ENCODE assay signal across 30 cellular contexts in the genomic region with DNA sequence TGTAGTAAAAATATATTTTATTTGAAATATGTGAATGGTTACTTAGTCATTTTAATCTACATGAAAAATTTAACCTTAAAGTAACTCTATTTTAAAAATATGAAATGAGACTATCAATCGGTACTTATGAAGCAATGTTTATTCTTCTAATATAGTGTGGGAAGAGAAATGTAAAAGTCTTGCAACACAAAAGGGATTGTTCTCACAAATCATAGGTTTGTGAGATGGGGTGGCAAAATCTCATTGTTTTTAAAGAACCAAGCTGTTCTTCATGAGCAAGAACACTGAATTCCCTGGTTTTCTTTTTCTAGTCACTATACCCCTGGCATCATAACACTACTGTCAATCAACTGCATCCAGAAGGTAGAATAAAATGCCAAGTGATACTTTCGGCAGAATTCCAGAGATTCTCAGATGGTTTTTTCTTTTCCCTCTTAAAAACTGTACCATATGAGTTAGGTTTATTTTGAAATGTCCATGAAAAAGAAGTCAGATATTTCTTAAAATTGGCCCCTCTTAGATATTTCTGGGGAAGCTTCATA. TPM values are rescaled to one million over a fixed set of nuclear protein-coding genes. Genes with fewer than 3 reads are reported as not detected.
"Had no signal": no experiment of that assay in that cellular context is flagged by ENCODE, and none has a peak within 500 bp of the region (broad histone marks: within the 10 kb centered on the region; RNA-seq: fewer than 3 reads in every experiment).

No MANE protein-coding gene starts in this region.

- FAIRE-seq: astrocyte had no signal

- H3K9me3 ChIP-seq: colonic mucosa had no signal

- H3K27ac ChIP-seq: brain microvascular endothelial cell, colonic mucosa, foreskin keratinocyte had no signal

- ATAC-seq: activated CD4-positive, alpha-beta T cell treated with anti-CD3 and anti-CD28 coated beads for 36 hours; activated CD8-positive, alpha-beta memory T cell treated with anti-CD3 and anti-CD28 coated beads, Interleukin-2, amount 10 ng/mL, durations not matched to agents 7 days and 5 days; activated CD8-positive, alpha-beta T cell treated with anti-CD3 and anti-CD28 coated beads, Interleukin-2, amount 10 ng/mL, durations not matched to agents 7 days and 5 days; activated naive CD4-positive, alpha-beta T cell treated with anti-CD3 and anti-CD28 coated beads, Interleukin-2, amount 50 U/mL, for 72 hours; esophagus mucosa; foreskin keratinocyte had no signal

- H3K4me1 ChIP-seq: colonic mucosa, foreskin keratinocyte had no signal

- DNase-seq: activated CD4-positive, alpha-beta memory T cell treated with anti-CD3 and anti-CD28 coated beads for 36 hours; activated CD4-positive, alpha-beta T cell treated with anti-CD3 and anti-CD28 coated beads for 36 hours; activated CD4-positive, alpha-beta T cell treated with anti-CD3 and anti-CD28 coated beads, Interleukin-2, amount 10 ng/mL, durations not matched to agents 24 days and 14 days; activated CD4-positive, CD25-positive, alpha-beta regulatory T cell; activated CD4-positive, CD25-positive, alpha-beta regulatory T cell treated with anti-CD3 and anti-CD28 coated beads, Interleukin-2, amount 50 U/mL, for 72 hours; activated CD8-positive, alpha-beta memory T cell treated with anti-CD3 and anti-CD28 coated beads, Interleukin-2, amount 10 ng/mL, durations not matched to agents 7 days and 5 days; activated CD8-positive, alpha-beta memory T cell treated with anti-CD3 and anti-CD28 coated beads, Interleukin-2, amount 50 U/mL, for 4 hours; activated CD8-positive, alpha-beta T cell treated with anti-CD3 and anti-CD28 coated beads, Interleukin-2, amount 10 ng/mL, durations not matched to agents 7 days and 5 days; activated effector memory CD4-positive, alpha-beta T cell treated with anti-CD3 and anti-CD28 coated beads, Interleukin-2, amount 50 U/mL, for 16 hours; activated naive CD4-positive, alpha-beta T cell treated with anti-CD3 and anti-CD28 coated beads, Interleukin-2, amount 10 ng/mL, durations not matched to agents 7 days and 5 days; activated naive CD8-positive, alpha-beta T cell treated with anti-CD3 and anti-CD28 coated beads, Interleukin-2, amount 10 ng/mL, durations not matched to agents 7 days and 5 days; activated T-cell treated with anti-CD3 and anti-CD28 coated beads, Interleukin-2, amount 50 U/mL, for 1 hour; activated T-cell treated with anti-CD3 and anti-CD28 coated beads, Interleukin-2, amount 50 U/mL, for 48 hours; amniotic stem cell; anterior cingulate cortex; brain microvascular endothelial cell; cerebellar nuclear complex; colonic mucosa; dorsolateral prefrontal cortex; effector memory CD4-positive, alpha-beta T cell; endodermal cell; foreskin keratinocyte; head of caudate nucleus; T-helper 2 cell had no signal

- H3K27me3 ChIP-seq: brain microvascular endothelial cell, colonic mucosa, dorsolateral prefrontal cortex, foreskin keratinocyte had no signal

- H3K4me3 ChIP-seq: colonic mucosa, dorsolateral prefrontal cortex had no signal

- H3K27ac Mint-ChIP-seq: activated CD4-positive, alpha-beta memory T cell treated with anti-CD3 and anti-CD28 coated beads for 36 hours; activated CD4-positive, alpha-beta T cell treated with anti-CD3 and anti-CD28 coated beads for 36 hours; activated CD4-positive, alpha-beta T cell treated with anti-CD3 and anti-CD28 coated beads, Interleukin-2, amount 10 ng/mL, durations not matched to agents 24 days and 14 days; activated CD8-positive, alpha-beta memory T cell treated with anti-CD3 and anti-CD28 coated beads, Interleukin-2, amount 10 ng/mL, durations not matched to agents 7 days and 5 days; activated CD8-positive, alpha-beta T cell treated with anti-CD3 and anti-CD28 coated beads, Interleukin-2, amount 10 ng/mL, durations not matched to agents 7 days and 5 days; activated naive CD4-positive, alpha-beta T cell treated with anti-CD3 and anti-CD28 coated beads, Interleukin-2, amount 10 ng/mL, durations not matched to agents 7 days and 5 days; activated naive CD4-positive, alpha-beta T cell treated with anti-CD3 and anti-CD28 coated beads, Interleukin-2, amount 50 U/mL, for 72 hours; activated naive CD8-positive, alpha-beta T cell treated with anti-CD3 and anti-CD28 coated beads, Interleukin-2, amount 10 ng/mL, durations not matched to agents 7 days and 5 days; activated T-helper 1 cell treated with anti-CD3 and anti-CD28 coated beads, Interleukin-12 subunit alpha, Interleukin-12 subunit beta, Interleukin-2, Interleukin-4 antibody, amounts not matched to agents 30 ng/mL and 10 ng/mL and 1 ng/mL, durations not matched to agents 14 hours and 24 hours and 36 hours; activated T-helper 2 cell treated with anti-CD3 and anti-CD28 coated beads, Interferon-gamma antibody, Interleukin-2, Interleukin-4, amounts not matched to agents 10 μg/mL and 5 μg/mL and 100 μg/mL, durations not matched to agents 14 hours and 24 hours and 36 hours; endodermal cell had no signal

- H3K4me1 Mint-ChIP-seq: activated CD4-positive, alpha-beta T cell treated with anti-CD3 and anti-CD28 coated beads for 36 hours; activated CD4-positive, alpha-beta T cell treated with anti-CD3 and anti-CD28 coated beads, Interleukin-2, amount 10 ng/mL, durations not matched to agents 24 days and 14 days; activated CD8-positive, alpha-beta memory T cell treated with anti-CD3 and anti-CD28 coated beads, Interleukin-2, amount 10 ng/mL, durations not matched to agents 7 days and 5 days; activated naive CD8-positive, alpha-beta T cell treated with anti-CD3 and anti-CD28 coated beads, Interleukin-2, amount 10 ng/mL, durations not matched to agents 7 days and 5 days; endodermal cell had no signal

- H3K9me3 Mint-ChIP-seq: activated CD4-positive, alpha-beta memory T cell treated with anti-CD3 and anti-CD28 coated beads for 36 hours; activated CD4-positive, alpha-beta T cell treated with anti-CD3 and anti-CD28 coated beads, Interleukin-2, amount 10 ng/mL, durations not matched to agents 24 days and 14 days; activated naive CD4-positive, alpha-beta T cell treated with anti-CD3 and anti-CD28 coated beads, Interleukin-2, amount 10 ng/mL, durations not matched to agents 7 days and 5 days; activated naive CD4-positive, alpha-beta T cell treated with anti-CD3 and anti-CD28 coated beads, Interleukin-2, amount 50 U/mL, for 72 hours; activated naive CD8-positive, alpha-beta T cell treated with anti-CD3 and anti-CD28 coated beads, Interleukin-2, amount 10 ng/mL, durations not matched to agents 7 days and 5 days; activated T-helper 1 cell treated with anti-CD3 and anti-CD28 coated beads, Interleukin-12 subunit alpha, Interleukin-12 subunit beta, Interleukin-2, Interleukin-4 antibody, amounts not matched to agents 30 ng/mL and 10 ng/mL and 1 ng/mL, durations not matched to agents 14 hours and 24 hours and 36 hours; activated T-helper 2 cell treated with anti-CD3 and anti-CD28 coated beads, Interferon-gamma antibody, Interleukin-2, Interleukin-4, amounts not matched to agents 10 μg/mL and 5 μg/mL and 100 μg/mL, durations not matched to agents 14 hours and 24 hours and 36 hours; endodermal cell had no signal

- H3K36me3 ChIP-seq: brain microvascular endothelial cell, colonic mucosa had no signal

- H3K36me3 Mint-ChIP-seq: activated CD4-positive, alpha-beta memory T cell treated with anti-CD3 and anti-CD28 coated beads for 36 hours; activated CD8-positive, alpha-beta memory T cell treated with anti-CD3 and anti-CD28 coated beads, Interleukin-2, amount 10 ng/mL, durations not matched to agents 7 days and 5 days; activated naive CD4-positive, alpha-beta T cell treated with anti-CD3 and anti-CD28 coated beads, Interleukin-2, amount 10 ng/mL, durations not matched to agents 7 days and 5 days; activated naive CD4-positive, alpha-beta T cell treated with anti-CD3 and anti-CD28 coated beads, Interleukin-2, amount 50 U/mL, for 72 hours; activated naive CD8-positive, alpha-beta T cell treated with anti-CD3 and anti-CD28 coated beads, Interleukin-2, amount 10 ng/mL, durations not matched to agents 7 days and 5 days had no signal

- H3K4me3 Mint-ChIP-seq: activated CD4-positive, alpha-beta memory T cell treated with anti-CD3 and anti-CD28 coated beads for 36 hours; activated CD4-positive, alpha-beta T cell treated with anti-CD3 and anti-CD28 coated beads for 36 hours; activated CD4-positive, alpha-beta T cell treated with anti-CD3 and anti-CD28 coated beads, Interleukin-2, amount 10 ng/mL, durations not matched to agents 24 days and 14 days; activated CD8-positive, alpha-beta memory T cell treated with anti-CD3 and anti-CD28 coated beads, Interleukin-2, amount 10 ng/mL, durations not matched to agents 7 days and 5 days; activated CD8-positive, alpha-beta T cell treated with anti-CD3 and anti-CD28 coated beads, Interleukin-2, amount 10 ng/mL, durations not matched to agents 7 days and 5 days; activated naive CD4-positive, alpha-beta T cell treated with anti-CD3 and anti-CD28 coated beads, Interleukin-2, amount 10 ng/mL, durations not matched to agents 7 days and 5 days; activated naive CD8-positive, alpha-beta T cell treated with anti-CD3 and anti-CD28 coated beads, Interleukin-2, amount 10 ng/mL, durations not matched to agents 7 days and 5 days; activated T-helper 1 cell treated with anti-CD3 and anti-CD28 coated beads, Interleukin-12 subunit alpha, Interleukin-12 subunit beta, Interleukin-2, Interleukin-4 antibody, amounts not matched to agents 30 ng/mL and 10 ng/mL and 1 ng/mL, durations not matched to agents 14 hours and 24 hours and 36 hours; endodermal cell had no signal

RNA-seq across cellular contexts. Expression of a gene that starts 52.2 kb away (rescaled TPM):
- total RNA-seq: activated CD8-positive, alpha-beta memory T cell treated with anti-CD3 and anti-CD28 coated beads for 36 hours had no signal
